1 cellular context compared by ENCODE assay signal in the genomic region with DNA sequence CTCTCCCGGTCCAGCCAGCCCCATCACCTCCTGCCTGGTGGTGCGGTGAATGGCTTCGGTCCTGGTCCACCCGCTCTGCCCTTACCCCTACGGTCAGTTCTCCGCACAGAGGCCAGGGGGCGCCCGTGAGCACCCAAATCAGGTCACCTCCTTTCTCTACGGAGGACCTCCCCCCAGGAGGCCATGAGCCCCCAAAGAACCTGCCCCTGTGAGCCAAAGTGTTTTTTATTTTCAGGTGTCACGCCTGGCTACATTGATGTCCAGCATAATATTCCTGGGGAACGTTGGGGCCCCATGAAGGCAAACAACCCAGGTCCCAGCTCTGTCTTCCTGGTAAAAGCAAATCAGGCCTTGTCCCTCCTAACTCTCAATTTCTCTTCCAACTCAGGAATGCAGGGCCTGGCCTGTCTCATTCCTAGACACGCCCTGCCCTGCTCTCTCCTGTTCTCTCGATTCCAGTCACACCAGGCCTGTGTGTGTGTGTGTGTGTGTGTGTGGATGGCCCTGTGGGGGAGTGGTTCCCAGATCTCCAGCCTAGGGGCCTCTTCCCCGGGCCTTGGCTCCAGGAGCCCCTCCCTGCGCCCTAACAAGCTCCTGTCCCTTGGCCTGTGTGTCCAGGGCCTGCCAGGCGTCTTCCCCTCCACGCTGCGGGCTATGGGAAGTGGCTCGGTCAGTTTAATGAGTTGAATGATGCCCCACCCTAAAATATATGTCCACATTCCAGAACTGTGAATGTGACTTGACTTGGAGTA.
A peak's percentile ranks its signal among the peaks of the same experiment; 100 is the strongest.
TF ChIP-seq lines count a peak whose summit lies in the region.

No MANE protein-coding gene starts in this region.

TF ChIP-seq in HepG2, 621 proteins besides CTCF, POLR2A, EP300 and RAD21 (continued from another document and continues in another):
- TF ChIP-seq, protein P1, sequence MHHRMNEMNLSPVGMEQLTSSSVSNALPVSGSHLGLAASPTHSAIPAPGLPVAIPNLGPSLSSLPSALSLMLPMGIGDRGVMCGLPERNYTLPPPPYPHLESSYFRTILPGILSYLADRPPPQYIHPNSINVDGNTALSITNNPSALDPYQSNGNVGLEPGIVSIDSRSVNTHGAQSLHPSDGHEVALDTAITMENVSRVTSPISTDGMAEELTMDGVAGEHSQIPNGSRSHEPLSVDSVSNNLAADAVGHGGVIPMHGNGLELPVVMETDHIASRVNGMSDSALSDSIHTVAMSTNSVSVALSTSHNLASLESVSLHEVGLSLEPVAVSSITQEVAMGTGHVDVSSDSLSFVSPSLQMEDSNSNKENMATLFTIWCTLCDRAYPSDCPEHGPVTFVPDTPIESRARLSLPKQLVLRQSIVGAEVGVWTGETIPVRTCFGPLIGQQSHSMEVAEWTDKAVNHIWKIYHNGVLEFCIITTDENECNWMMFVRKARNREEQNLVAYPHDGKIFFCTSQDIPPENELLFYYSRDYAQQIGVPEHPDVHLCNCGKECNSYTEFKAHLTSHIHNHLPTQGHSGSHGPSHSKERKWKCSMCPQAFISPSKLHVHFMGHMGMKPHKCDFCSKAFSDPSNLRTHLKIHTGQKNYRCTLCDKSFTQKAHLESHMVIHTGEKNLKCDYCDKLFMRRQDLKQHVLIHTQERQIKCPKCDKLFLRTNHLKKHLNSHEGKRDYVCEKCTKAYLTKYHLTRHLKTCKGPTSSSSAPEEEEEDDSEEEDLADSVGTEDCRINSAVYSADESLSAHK (CRISPR knock-in tag; IDR thresholded peaks at IDR 0.05; ENCODE audit: borderline replicate concordance) = no peak
- TF ChIP-seq ARNT2 (CRISPR knock-in tag; IDR thresholded peaks at IDR 0.05; ENCODE audit: low read depth) = 0 out of 2 replicates have a peak, but pooled peaks have one; percentile 34
- no peak for TF ChIP-seq ATF7 (IDR thresholded peaks at IDR 0.05)
- 0 out of 2 replicates have a peak, but pooled peaks have one; percentile 28 for TF ChIP-seq ATF7 (CRISPR knock-in tag; IDR thresholded peaks at IDR 0.05)
- no peak for TF ChIP-seq IRF1 (CRISPR knock-in tag; IDR thresholded peaks at IDR 0.05; ENCODE audit: low read depth)
- no peak for TF ChIP-seq ZBTB33 (CRISPR knock-in tag; IDR thresholded peaks at IDR 0.05)
- no peak for TF ChIP-seq ZNF362 (CRISPR knock-in tag; IDR thresholded peaks at IDR 0.05; ENCODE audit: borderline replicate concordance)
- peak; percentile 36; the same call in 1 of the 2 replicates for TF ChIP-seq MIER3 (CRISPR knock-in tag; IDR thresholded peaks at IDR 0.05; ENCODE audit: borderline replicate concordance)
- TF ChIP-seq, protein P2, sequence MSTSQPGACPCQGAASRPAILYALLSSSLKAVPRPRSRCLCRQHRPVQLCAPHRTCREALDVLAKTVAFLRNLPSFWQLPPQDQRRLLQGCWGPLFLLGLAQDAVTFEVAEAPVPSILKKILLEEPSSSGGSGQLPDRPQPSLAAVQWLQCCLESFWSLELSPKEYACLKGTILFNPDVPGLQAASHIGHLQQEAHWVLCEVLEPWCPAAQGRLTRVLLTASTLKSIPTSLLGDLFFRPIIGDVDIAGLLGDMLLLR (CRISPR knock-in tag; IDR thresholded peaks at IDR 0.05) = no peak
- TF ChIP-seq SRSF1 (optimal IDR thresholded peaks at IDR 0.05; ENCODE audit: low read depth, low read length) = no peak
- TF ChIP-seq, protein P3, sequence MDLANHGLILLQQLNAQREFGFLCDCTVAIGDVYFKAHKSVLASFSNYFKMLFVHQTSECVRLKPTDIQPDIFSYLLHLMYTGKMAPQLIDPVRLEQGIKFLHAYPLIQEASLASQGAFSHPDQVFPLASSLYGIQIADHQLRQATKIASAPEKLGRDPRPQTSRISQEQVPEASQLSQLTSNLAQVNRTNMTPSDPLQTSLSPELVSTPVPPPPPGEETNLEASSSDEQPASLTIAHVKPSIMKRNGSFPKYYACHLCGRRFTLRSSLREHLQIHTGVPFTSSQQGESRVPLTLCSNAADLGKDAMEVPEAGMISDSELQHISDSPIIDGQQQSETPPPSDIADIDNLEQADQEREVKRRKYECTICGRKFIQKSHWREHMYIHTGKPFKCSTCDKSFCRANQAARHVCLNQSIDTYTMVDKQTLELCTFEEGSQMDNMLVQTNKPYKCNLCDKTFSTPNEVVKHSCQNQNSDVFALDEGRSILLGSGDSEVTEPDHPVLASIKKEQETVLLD (CRISPR knock-in tag; IDR thresholded peaks at IDR 0.05; ENCODE audit: low read depth) = no peak
- TF ChIP-seq BCLAF1 (IDR thresholded peaks at IDR 0.05) = no peak
- TF ChIP-seq DPF2 (CRISPR knock-in tag; IDR thresholded peaks at IDR 0.05; ENCODE audit: borderline replicate concordance, low read depth) = no peak
- no peak for TF ChIP-seq HDAC6 (IDR thresholded peaks at IDR 0.05; ENCODE audit: low read depth, low read length)
- no peak for TF ChIP-seq ZNF552 (CRISPR knock-in tag; IDR thresholded peaks at IDR 0.05; ENCODE audit: borderline replicate concordance)
- peak; percentile 37; the same call in 1 of the 2 replicates for TF ChIP-seq KDM2A (CRISPR knock-in tag; IDR thresholded peaks at IDR 0.05; ENCODE audit: borderline replicate concordance, low read depth)
- TF ChIP-seq, protein P4, sequence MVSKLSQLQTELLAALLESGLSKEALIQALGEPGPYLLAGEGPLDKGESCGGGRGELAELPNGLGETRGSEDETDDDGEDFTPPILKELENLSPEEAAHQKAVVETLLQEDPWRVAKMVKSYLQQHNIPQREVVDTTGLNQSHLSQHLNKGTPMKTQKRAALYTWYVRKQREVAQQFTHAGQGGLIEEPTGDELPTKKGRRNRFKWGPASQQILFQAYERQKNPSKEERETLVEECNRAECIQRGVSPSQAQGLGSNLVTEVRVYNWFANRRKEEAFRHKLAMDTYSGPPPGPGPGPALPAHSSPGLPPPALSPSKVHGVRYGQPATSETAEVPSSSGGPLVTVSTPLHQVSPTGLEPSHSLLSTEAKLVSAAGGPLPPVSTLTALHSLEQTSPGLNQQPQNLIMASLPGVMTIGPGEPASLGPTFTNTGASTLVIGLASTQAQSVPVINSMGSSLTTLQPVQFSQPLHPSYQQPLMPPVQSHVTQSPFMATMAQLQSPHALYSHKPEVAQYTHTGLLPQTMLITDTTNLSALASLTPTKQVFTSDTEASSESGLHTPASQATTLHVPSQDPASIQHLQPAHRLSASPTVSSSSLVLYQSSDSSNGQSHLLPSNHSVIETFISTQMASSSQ (IDR thresholded peaks at IDR 0.05; ENCODE audit: low read depth) = no peak
- TF ChIP-seq, protein P4 (CRISPR knock-in tag; IDR thresholded peaks at IDR 0.05; ENCODE audit: borderline replicate concordance) = no peak
- TF ChIP-seq ZBTB7B (CRISPR knock-in tag; IDR thresholded peaks at IDR 0.05) = peak; percentile 79
- TF ChIP-seq, protein P5, sequence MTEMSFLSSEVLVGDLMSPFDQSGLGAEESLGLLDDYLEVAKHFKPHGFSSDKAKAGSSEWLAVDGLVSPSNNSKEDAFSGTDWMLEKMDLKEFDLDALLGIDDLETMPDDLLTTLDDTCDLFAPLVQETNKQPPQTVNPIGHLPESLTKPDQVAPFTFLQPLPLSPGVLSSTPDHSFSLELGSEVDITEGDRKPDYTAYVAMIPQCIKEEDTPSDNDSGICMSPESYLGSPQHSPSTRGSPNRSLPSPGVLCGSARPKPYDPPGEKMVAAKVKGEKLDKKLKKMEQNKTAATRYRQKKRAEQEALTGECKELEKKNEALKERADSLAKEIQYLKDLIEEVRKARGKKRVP (CRISPR knock-in tag; IDR thresholded peaks at IDR 0.05) = 0 out of 4 replicates have a peak, but pooled peaks of 1 of the 2 experiments have one; percentile 30
- no peak for TF ChIP-seq NPAS2 (CRISPR knock-in tag; IDR thresholded peaks at IDR 0.05; ENCODE audit: borderline replicate concordance)
- TF ChIP-seq ZFP82 (CRISPR knock-in tag; IDR thresholded peaks at IDR 0.05; ENCODE audit: borderline replicate concordance) = no peak
- TF ChIP-seq, protein P6, sequence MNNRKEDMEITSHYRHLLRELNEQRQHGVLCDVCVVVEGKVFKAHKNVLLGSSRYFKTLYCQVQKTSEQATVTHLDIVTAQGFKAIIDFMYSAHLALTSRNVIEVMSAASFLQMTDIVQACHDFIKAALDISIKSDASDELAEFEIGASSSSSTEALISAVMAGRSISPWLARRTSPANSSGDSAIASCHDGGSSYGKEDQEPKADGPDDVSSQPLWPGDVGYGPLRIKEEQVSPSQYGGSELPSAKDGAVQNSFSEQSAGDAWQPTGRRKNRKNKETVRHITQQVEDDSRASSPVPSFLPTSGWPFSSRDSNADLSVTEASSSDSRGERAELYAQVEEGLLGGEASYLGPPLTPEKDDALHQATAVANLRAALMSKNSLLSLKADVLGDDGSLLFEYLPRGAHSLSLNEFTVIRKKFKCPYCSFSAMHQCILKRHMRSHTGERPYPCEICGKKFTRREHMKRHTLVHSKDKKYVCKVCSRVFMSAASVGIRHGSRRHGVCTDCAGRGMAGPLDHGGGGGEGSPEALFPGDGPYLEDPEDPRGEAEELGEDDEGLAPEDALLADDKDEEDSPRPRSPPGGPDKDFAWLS (CRISPR knock-in tag; IDR thresholded peaks at IDR 0.05; ENCODE audit: borderline replicate concordance) = no peak
- no peak for TF ChIP-seq KLF13 (CRISPR knock-in tag; IDR thresholded peaks at IDR 0.05)
- TF ChIP-seq, protein P7, sequence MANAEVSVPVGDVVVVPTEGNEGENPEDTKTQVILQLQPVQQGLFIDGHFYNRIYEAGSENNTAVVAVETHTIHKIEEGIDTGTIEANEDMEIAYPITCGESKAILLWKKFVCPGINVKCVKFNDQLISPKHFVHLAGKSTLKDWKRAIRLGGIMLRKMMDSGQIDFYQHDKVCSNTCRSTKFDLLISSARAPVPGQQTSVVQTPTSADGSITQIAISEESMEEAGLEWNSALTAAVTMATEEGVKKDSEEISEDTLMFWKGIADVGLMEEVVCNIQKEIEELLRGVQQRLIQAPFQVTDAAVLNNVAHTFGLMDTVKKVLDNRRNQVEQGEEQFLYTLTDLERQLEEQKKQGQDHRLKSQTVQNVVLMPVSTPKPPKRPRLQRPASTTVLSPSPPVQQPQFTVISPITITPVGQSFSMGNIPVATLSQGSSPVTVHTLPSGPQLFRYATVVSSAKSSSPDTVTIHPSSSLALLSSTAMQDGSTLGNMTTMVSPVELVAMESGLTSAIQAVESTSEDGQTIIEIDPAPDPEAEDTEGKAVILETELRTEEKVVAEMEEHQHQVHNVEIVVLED (CRISPR knock-in tag; IDR thresholded peaks at IDR 0.05; ENCODE audit: borderline replicate concordance) = no peak
